17 cellular contexts compared by ENCODE assay signal in genomic region chr1:5503556-5504363, GRCh38.
DNase-seq lines count a peak whose midpoint lies in the region; ATAC-seq, FAIRE-seq and TF ChIP-seq lines count a peak whose summit lies in the region.
"Had no signal": no experiment of that assay in that cellular context is flagged by ENCODE, and none has a peak within 500 bp of the region (broad histone marks: within the 10 kb centered on the region; RNA-seq: fewer than 3 reads in every experiment).

No MANE protein-coding gene starts in this region.

- no peak overlapping the region for H2AFZ ChIP-seq in mammary epithelial cell (ENCODE audit: low read depth, low read length)

- POLR2A ChIA-PET in MCF 10A (lab: Yijun Ruan, JAX) = interaction anchor here (0.5 to 1.1 kb wide), 3 partner anchors 112 to 246 kb away, joined by 3 read pairs; no protein-coding TSS in a partner anchor
- POLR2A ChIA-PET in activated CD4-positive, alpha-beta T cell treated with anti-CD3 and anti-CD28 coated beads for 36 hours (lab: Charles Lee) = no interaction called here

- CTCF ChIA-PET in MCF 10A (lab: Yijun Ruan, JAX) (interaction anchor here (0.6 to 4.0 kb wide), 10 partner anchors 9 to 1593 kb away, joined by 3 to 35 read pairs (median 3); no protein-coding TSS in a partner anchor), mammary epithelial cell (lab: Charles Lee; ENCODE audit: low non-redundant PET) (no interaction called here)
- CTCF ChIA-PET in activated CD4-positive, alpha-beta T cell treated with anti-CD3 and anti-CD28 coated beads for 36 hours (lab: Charles Lee) = interaction anchor here (1.1 kb wide), 1 partner anchor 11 kb away, joined by 3 read pairs; no protein-coding TSS in a partner anchor

- TF ChIP-seq POLR2A in breast epithelium (IDR thresholded peaks at IDR 0.05) = no peak

- peaks cover 8% of the 10 kb centered on the region for H3K36me3 Mint-ChIP-seq in MCF 10A (ENCODE audit: insufficient read depth, unreplicated experiment)
- H3K36me3 Mint-ChIP-seq in activated T-helper 1 cell treated with anti-CD3 and anti-CD28 coated beads, Interleukin-12 subunit alpha, Interleukin-12 subunit beta, Interleukin-2, Interleukin-4 antibody, amounts not matched to agents 30 ng/mL and 10 ng/mL and 1 ng/mL, durations not matched to agents 14 hours and 24 hours and 36 hours (ENCODE audit: low read depth) = no peaks in the 10 kb centered on the region
- no peaks in the 10 kb centered on the region for H3K36me3 Mint-ChIP-seq in activated CD4-positive, alpha-beta T cell treated with anti-CD3 and anti-CD28 coated beads for 36 hours (ENCODE audit: low read depth)
- H3K36me3 Mint-ChIP-seq: CD4-positive, alpha-beta memory T cell had no signal

- no peaks in the 10 kb centered on the region for H3K4me1 ChIP-seq in mammary epithelial cell (ENCODE audit: insufficient read depth, low read length)
- peaks cover 0 to 12% of the 10 kb centered on the region in 2 donors for H3K4me1 ChIP-seq in breast epithelium
- H3K4me1 ChIP-seq in small intestine (ENCODE audit: control insufficient read depth in 2 of 2, insufficient read depth in 1 of 2, low read depth in 1 of 2, low read length in 1 of 2) = no peaks in the 10 kb centered on the region

- BruUV-seq in MCF 10A (replicated peaks; lab: Mats Ljungman, UMichigan) (no TSS peak), mammary epithelial cell (replicated peaks; lab: Mats Ljungman, UMichigan) (no TSS peak)

- peak overlapping the region; percentile 21 for H3K4me3 Mint-ChIP-seq in MCF 10A (ENCODE audit: unreplicated experiment)
- H3K4me3 Mint-ChIP-seq in activated T-helper 1 cell treated with anti-CD3 and anti-CD28 coated beads, Interleukin-12 subunit alpha, Interleukin-12 subunit beta, Interleukin-2, Interleukin-4 antibody, amounts not matched to agents 30 ng/mL and 10 ng/mL and 1 ng/mL, durations not matched to agents 14 hours and 24 hours and 36 hours = no peak overlapping the region
- no peak overlapping the region for H3K4me3 Mint-ChIP-seq in activated CD4-positive, alpha-beta T cell treated with anti-CD3 and anti-CD28 coated beads for 36 hours
- H3K4me3 Mint-ChIP-seq: CD4-positive, alpha-beta memory T cell had no signal

- no peak for ATAC-seq in GM21825 (IDR thresholded peaks at IDR 0.05; ENCODE audit: unreplicated experiment)
- no peak for ATAC-seq in activated CD4-positive, alpha-beta T cell treated with anti-CD3 and anti-CD28 coated beads for 36 hours
- ATAC-seq: GM12878 had no signal

- H3K4me1 Mint-ChIP-seq in MCF 10A (ENCODE audit: insufficient read depth, unreplicated experiment) = peaks cover 33% of the 10 kb centered on the region
- no peaks in the 10 kb centered on the region for H3K4me1 Mint-ChIP-seq in activated T-helper 1 cell treated with anti-CD3 and anti-CD28 coated beads, Interleukin-12 subunit alpha, Interleukin-12 subunit beta, Interleukin-2, Interleukin-4 antibody, amounts not matched to agents 30 ng/mL and 10 ng/mL and 1 ng/mL, durations not matched to agents 14 hours and 24 hours and 36 hours (ENCODE audit: low read depth)
- no peaks in the 10 kb centered on the region for H3K4me1 Mint-ChIP-seq in activated CD4-positive, alpha-beta T cell treated with anti-CD3 and anti-CD28 coated beads for 36 hours
- H3K4me1 Mint-ChIP-seq: CD4-positive, alpha-beta memory T cell had no signal

- TF ChIP-seq CTCF in MCF 10A (IDR thresholded peaks at IDR 0.05; ENCODE audit: unreplicated experiment) (no peak), mammary epithelial cell (conservative IDR thresholded peaks at IDR 0.05 in 1 of 2, IDR thresholded peaks at IDR 0.05 in 1 of 2; ENCODE audit: extremely low read depth in 1 of 2, insufficient read depth in 1 of 2, low read depth in 1 of 2, low read length in 2 of 2) (no peak), breast epithelium (IDR thresholded peaks at IDR 0.05) (no peak)

- no peak overlapping the region for H3K4me3 ChIP-seq in mammary epithelial cell (replicated peaks in 1 of 3; ENCODE audit: insufficient read depth in 1 of 3, low read depth in 2 of 3, low read length in 3 of 3)
- no peak overlapping the region for H3K4me3 ChIP-seq in breast epithelium
- no peak overlapping the region for H3K4me3 ChIP-seq in small intestine (ENCODE audit: low read depth in 1 of 2, low read length in 2 of 2)
- H3K4me3 ChIP-seq: GM12878 had no signal

- H3K9me3 ChIP-seq in mammary epithelial cell (replicated peaks; ENCODE audit: insufficient read depth, low read length) (peaks cover 3% of the 10 kb centered on the region), breast epithelium (no peaks in the 10 kb centered on the region), small intestine (ENCODE audit: control insufficient read depth, low read depth) (no peaks in the 10 kb centered on the region)

- H3K27ac ChIP-seq in mammary epithelial cell (ENCODE audit: insufficient read depth, low read depth, low read length) = no peak overlapping the region
- peak overlapping the region; percentile 63 to 64 for H3K27ac ChIP-seq in breast epithelium
- H3K27ac ChIP-seq in small intestine (ENCODE audit: low read depth in 1 of 2, low read length in 1 of 2) = no peak overlapping the region

- H3K27me3 ChIP-seq in mammary epithelial cell (ENCODE audit: insufficient read depth, low read length) (no peaks in the 10 kb centered on the region), breast epithelium (peaks cover 0 to 5% of the 10 kb centered on the region in 2 donors), small intestine (ENCODE audit: control insufficient read depth in 2 of 2, insufficient read depth in 2 of 2, low read length in 2 of 2) (peaks cover 0 to 3% of the 10 kb centered on the region in 2 donors)

- H3K27me3 Mint-ChIP-seq in MCF 10A (ENCODE audit: insufficient read depth, unreplicated experiment) = peaks cover 9% of the 10 kb centered on the region
- H3K27me3 Mint-ChIP-seq in activated T-helper 1 cell treated with anti-CD3 and anti-CD28 coated beads, Interleukin-12 subunit alpha, Interleukin-12 subunit beta, Interleukin-2, Interleukin-4 antibody, amounts not matched to agents 30 ng/mL and 10 ng/mL and 1 ng/mL, durations not matched to agents 14 hours and 24 hours and 36 hours (ENCODE audit: insufficient read depth) = peaks cover 2% of the 10 kb centered on the region
- H3K27me3 Mint-ChIP-seq in activated CD4-positive, alpha-beta T cell treated with anti-CD3 and anti-CD28 coated beads for 36 hours = no peaks in the 10 kb centered on the region

- H4K20me1 ChIP-seq in mammary epithelial cell (ENCODE audit: insufficient read depth, low read length) = no peaks in the 10 kb centered on the region

- H3K79me2 ChIP-seq in mammary epithelial cell (ENCODE audit: insufficient read depth, low read length) = no peaks in the 10 kb centered on the region

- no peaks in the 10 kb centered on the region for H3K36me3 ChIP-seq in mammary epithelial cell (ENCODE audit: insufficient read depth, low read length)
- H3K36me3 ChIP-seq in breast epithelium = no peaks in the 10 kb centered on the region
- H3K36me3 ChIP-seq in small intestine (ENCODE audit: control insufficient read depth in 2 of 2, insufficient read depth in 2 of 2, low read length in 2 of 2) = no peaks in the 10 kb centered on the region

- DNase-seq in MCF 10A (ENCODE audit: unreplicated experiment) (no peak), mammary epithelial cell (no peak), breast epithelium (ENCODE audit: low spot score in 2 of 2) (no peak), posterior vena cava (ENCODE audit: low spot score) (peak; percentile 70), small intestine (no peak)
- no peak for DNase-seq in activated T-helper 1 cell treated with anti-CD3 and anti-CD28 coated beads, Interleukin-12 subunit alpha, Interleukin-12 subunit beta, Interleukin-2, Interleukin-4 antibody, amounts not matched to agents 30 ng/mL and 10 ng/mL and 1 ng/mL, durations not matched to agents 14 hours and 24 hours and 36 hours (ENCODE audit: low spot score)
- no peak for DNase-seq in activated CD4-positive, alpha-beta T cell treated with anti-CD3 and anti-CD28 coated beads for 36 hours
- DNase-seq: 8988T; CD4-positive, alpha-beta memory T cell; NCI-H1105 treated with DMSO at 0.1 percent for 48 hours; NCI-H1694; NCI-H510A treated with DMSO at 0.1 percent for 48 hours; NCI-H82; OCI-M1 had no signal

- in situ Hi-C loops in mammary epithelial cell (cut with MboI; ENCODE audit: low sequenced_read_pairs in 2 of 2) = loop anchor here (25.0 kb wide), 1 partner anchor 409 kb away; no protein-coding TSS in a partner anchor

- peak overlapping the region; percentile 46 for H3K27ac Mint-ChIP-seq in MCF 10A (ENCODE audit: low read depth, unreplicated experiment)
- H3K27ac Mint-ChIP-seq in activated T-helper 1 cell treated with anti-CD3 and anti-CD28 coated beads, Interleukin-12 subunit alpha, Interleukin-12 subunit beta, Interleukin-2, Interleukin-4 antibody, amounts not matched to agents 30 ng/mL and 10 ng/mL and 1 ng/mL, durations not matched to agents 14 hours and 24 hours and 36 hours = no peak overlapping the region
- H3K27ac Mint-ChIP-seq in activated CD4-positive, alpha-beta T cell treated with anti-CD3 and anti-CD28 coated beads for 36 hours = no peak overlapping the region

- WGBS in mammary epithelial cell (ENCODE audit: low coverage, missing lambda C conversion rate) = 21% methylated on average over 7 of the region's 9 CpGs
- 39 to 56% (median 52%) methylated on average over 9 of the region's 9 CpGs for WGBS in small intestine, 3 donors

- no peak overlapping the region for H3K4me2 ChIP-seq in mammary epithelial cell (ENCODE audit: insufficient read depth, low read depth, low read length)

- FAIRE-seq in small intestine (lab: Jason Lieb, UNC) = no peak
- FAIRE-seq: GM12878, H1 had no signal

- H3K9ac ChIP-seq in mammary epithelial cell (ENCODE audit: insufficient read depth, low read length) = no peak overlapping the region

- H3K9me3 Mint-ChIP-seq in MCF 10A (ENCODE audit: unreplicated experiment) = no peaks in the 10 kb centered on the region
- no peaks in the 10 kb centered on the region for H3K9me3 Mint-ChIP-seq in activated T-helper 1 cell treated with anti-CD3 and anti-CD28 coated beads, Interleukin-12 subunit alpha, Interleukin-12 subunit beta, Interleukin-2, Interleukin-4 antibody, amounts not matched to agents 30 ng/mL and 10 ng/mL and 1 ng/mL, durations not matched to agents 14 hours and 24 hours and 36 hours
- no peaks in the 10 kb centered on the region for H3K9me3 Mint-ChIP-seq in activated CD4-positive, alpha-beta T cell treated with anti-CD3 and anti-CD28 coated beads for 36 hours (ENCODE audit: low read depth)
- H3K9me3 Mint-ChIP-seq: CD4-positive, alpha-beta memory T cell had no signal

- intact Hi-C loops in MCF 10A (cut with micrococcal nuclease) (loop anchor here (5.0 to 10.0 kb wide), 3 partner anchors 76 to 836 kb away; no protein-coding TSS in a partner anchor), mammary epithelial cell (cut with micrococcal nuclease) (no loop called here), breast epithelium (cut with DNase I; ENCODE audit: low total_unique reads) (no loop called here), posterior vena cava (cut with DNase I) (no loop called here)
- intact Hi-C loops in activated T-helper 1 cell treated with anti-CD3 and anti-CD28 coated beads, Interleukin-12 subunit alpha, Interleukin-12 subunit beta, Interleukin-2, Interleukin-4 antibody, amounts not matched to agents 30 ng/mL and 10 ng/mL and 1 ng/mL, durations not matched to agents 14 hours and 24 hours and 36 hours (cut with micrococcal nuclease) = no loop called here
- intact Hi-C loops in activated CD4-positive, alpha-beta T cell treated with anti-CD3 and anti-CD28 coated beads for 36 hours (cut with DNase I, micrococcal nuclease) = no loop called here

- dilution Hi-C loops in mammary epithelial cell (cut with HindIII; ENCODE audit: low sequenced_read_pairs) = loop anchor here (10.0 kb wide), 1 partner anchor 221 kb away; no protein-coding TSS in a partner anchor

Comparison
In these comparisons a context has a peak if more than half of its experiments do, and no peak if none do; other contexts are left out.
1. H3K27ac ChIP-seq: peak in breast epithelium (2 of 2); none in mammary epithelial cell (single experiment) and small intestine (0 of 2).